In the genomic region with DNA sequence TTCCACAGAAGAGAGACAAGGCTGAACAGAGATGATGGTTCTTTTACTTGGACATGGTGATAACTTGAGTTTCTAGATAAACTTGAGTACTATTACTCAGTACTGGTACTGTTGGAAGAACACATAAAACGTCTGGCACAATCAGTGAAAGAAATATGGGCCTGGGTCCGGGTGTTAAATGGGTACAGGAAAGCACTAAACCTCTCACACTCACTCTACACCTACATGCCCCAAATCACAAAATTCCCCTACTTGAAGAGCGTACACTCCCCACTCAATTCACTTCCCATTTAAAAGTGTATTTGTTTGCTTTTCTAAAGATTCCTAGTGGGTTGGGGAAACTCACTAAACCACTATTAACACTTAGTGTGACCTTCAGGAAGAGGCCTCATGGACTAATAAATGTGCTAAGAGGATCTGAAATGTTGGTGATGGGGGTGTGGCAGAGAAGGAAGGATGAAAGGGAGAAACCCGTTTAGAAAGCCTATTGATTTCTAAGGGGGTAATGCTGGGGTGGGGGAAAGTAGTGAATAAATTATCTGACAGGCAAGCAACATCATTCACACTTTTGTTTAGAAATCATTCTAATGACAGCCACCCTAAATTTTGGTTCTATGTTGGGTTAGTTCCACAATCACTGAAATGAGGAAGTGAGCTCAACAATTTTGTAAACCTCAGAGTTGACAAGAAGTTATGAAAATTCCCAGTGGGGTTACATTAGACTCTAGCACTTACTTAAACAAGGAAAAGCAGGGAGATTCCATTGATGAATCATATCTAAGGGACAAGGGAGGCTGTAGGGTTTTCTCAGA, we compare ENCODE assay signal across 10 cellular contexts.
A peak's percentile ranks its signal among the peaks of the same experiment; 100 is the strongest.
DNase-seq lines count a peak whose midpoint lies in the region; ATAC-seq, FAIRE-seq and TF ChIP-seq lines count a peak whose summit lies in the region.
"Had no signal": no experiment of that assay in that cellular context is flagged by ENCODE, and none has a peak within 500 bp of the region (broad histone marks: within the 10 kb centered on the region; RNA-seq: fewer than 3 reads in every experiment).

No MANE protein-coding gene starts in this region.

- peak; percentile 23 for ATAC-seq in GM18907 (IDR thresholded peaks at IDR 0.05; ENCODE audit: unreplicated experiment)
- peak; percentile 20 for ATAC-seq in HG03139 (IDR thresholded peaks at IDR 0.05; ENCODE audit: unreplicated experiment)
- ATAC-seq in K562 = no peak
- ATAC-seq in left cardiac atrium = no peak

- intact Hi-C loops in K562 (cut with micrococcal nuclease) (no loop called here), left cardiac atrium (cut with DNase I) (no loop called here), adrenal gland (cut with DNase I) (no loop called here)

- POLR2A ChIA-PET in K562 (lab: Yijun Ruan, JAX) = no interaction called here

- DNase-seq in K562 (ENCODE audit: extremely low read depth in 1 of 4, low spot score in 3 of 4) (no peak), smooth muscle cell (lab: John Stamatoyannopoulos, UW; ENCODE audit: unreplicated experiment) (no peak), left cardiac atrium (no peak), adrenal gland (no peak), T-helper 1 cell (no peak)
- DNase-seq in activated effector memory CD4-positive, alpha-beta T cell treated with anti-CD3 and anti-CD28 coated beads, Interleukin-2, amount 50 U/mL, for 16 hours = no peak

- no peaks in the 10 kb centered on the region for H3K9me3 ChIP-seq in K562 (replicated peaks; ENCODE audit: control insufficient read depth, insufficient read depth, low read depth, low read length)
- H3K9me3 ChIP-seq in smooth muscle cell (replicated peaks; ENCODE audit: low read depth) = no peaks in the 10 kb centered on the region
- no peaks in the 10 kb centered on the region for H3K9me3 ChIP-seq in adrenal gland (replicated peaks in 1 of 3)

- H4K20me1 ChIP-seq in K562 (replicated peaks; ENCODE audit: control insufficient read depth, insufficient read depth, low read length) (no peaks in the 10 kb centered on the region), smooth muscle cell (ENCODE audit: low read depth) (no peaks in the 10 kb centered on the region)

- H3K27ac ChIP-seq in K562 (ENCODE audit: extremely low read depth, low read depth, low read length) (no peak overlapping the region), smooth muscle cell (ENCODE audit: low read depth) (peak overlapping the region; percentile 95), adrenal gland (peak overlapping the region in 1 of 5 donors; percentile 43)
- H3K27ac ChIP-seq: parathyroid adenoma had no signal

- no peaks in the 10 kb centered on the region for H3K27me3 ChIP-seq in K562 (ENCODE audit: control insufficient read depth in 2 of 2, insufficient read depth in 2 of 2, low read length in 2 of 2)
- no peaks in the 10 kb centered on the region for H3K27me3 ChIP-seq in smooth muscle cell (ENCODE audit: low read depth)
- no peaks in the 10 kb centered on the region for H3K27me3 ChIP-seq in adrenal gland

- H3K79me2 ChIP-seq in K562 (ENCODE audit: control insufficient read depth, insufficient read depth, low read length) (no peaks in the 10 kb centered on the region), smooth muscle cell (ENCODE audit: low read depth) (no peaks in the 10 kb centered on the region)
- H3K79me2 ChIP-seq: parathyroid adenoma had no signal

- no peak for TF ChIP-seq EP300 in K562 (IDR thresholded peaks at IDR 0.05; ENCODE audit: low read length)

- no peaks in the 10 kb centered on the region for H3K9me1 ChIP-seq in K562 (ENCODE audit: control insufficient read depth, insufficient read depth, low read length)

- no peaks in the 10 kb centered on the region for H3K36me3 ChIP-seq in K562 (ENCODE audit: control insufficient read depth, insufficient read depth, low read length)
- no peaks in the 10 kb centered on the region for H3K36me3 ChIP-seq in smooth muscle cell (ENCODE audit: low read depth)
- no peaks in the 10 kb centered on the region for H3K36me3 ChIP-seq in adrenal gland (replicated peaks in 1 of 2)

- in situ Hi-C loops in K562 (cut with MboI) = no loop called here

- TF ChIP-seq POLR2A in K562 (conservative IDR thresholded peaks at IDR 0.05) = no peak
- TF ChIP-seq POLR2A in adrenal gland (IDR thresholded peaks at IDR 0.05) = no peak

- H3F3A ChIP-seq in smooth muscle cell (ENCODE audit: low read depth) = peaks cover 15% of the 10 kb centered on the region

- no peak overlapping the region for H3K4me3 ChIP-seq in K562
- H3K4me3 ChIP-seq in smooth muscle cell = no peak overlapping the region
- no peak overlapping the region for H3K4me3 ChIP-seq in adrenal gland

- TF ChIP-seq RAD21 in K562 (CRISPR knock-in tag; conservative IDR thresholded peaks at IDR 0.05 in 1 of 2, IDR thresholded peaks at IDR 0.05 in 1 of 2) = no peak

- H2AFZ ChIP-seq in K562 (ENCODE audit: low read depth, low read length) (no peak overlapping the region), smooth muscle cell (ENCODE audit: low read depth) (peak overlapping the region; percentile 4)
- H2AFZ ChIP-seq: parathyroid adenoma had no signal

- FAIRE-seq in K562 (lab: Jason Lieb, UNC) = no peak
- FAIRE-seq: HTR-8/SVneo had no signal

- H3K4me2 ChIP-seq in K562 (ENCODE audit: insufficient read depth, low read length) = no peak overlapping the region
- peak overlapping the region; percentile 44 for H3K4me2 ChIP-seq in smooth muscle cell

- no TSS peak for BruUV-seq in K562 (replicated peaks; lab: Mats Ljungman, UMichigan)

- CTCF ChIA-PET in K562 (lab: Yijun Ruan, JAX; ENCODE audit: low intra/inter-chr PET ratio) = no interaction called here

- WGBS in K562 (ENCODE audit: insufficient coverage, low coverage, missing lambda C conversion rate) = 0% methylated on average over 4 of the region's 4 CpGs
- WGBS in smooth muscle cell (ENCODE audit: low lambda C conversion rate) = 64% methylated on average over 4 of the region's 4 CpGs
- 65 to 74% (median 71%) methylated on average over 4 of the region's 4 CpGs for WGBS in adrenal gland, 4 donors

- TF ChIP-seq CTCF in K562 (IDR thresholded peaks at IDR 0.05 in 2 of 3, conservative IDR thresholded peaks at IDR 0.05 in 1 of 3; ENCODE audit: insufficient read depth in 2 of 3, low read depth in 1 of 3, low read length in 3 of 3) (no peak), smooth muscle cell (IDR thresholded peaks at IDR 0.05; ENCODE audit: borderline replicate concordance, insufficient read depth, poor library complexity, severe bottlenecking) (no peak), adrenal gland (IDR thresholded peaks at IDR 0.05) (no peak)

- H3K9ac ChIP-seq in K562 (ENCODE audit: insufficient read depth in 1 of 2, low read depth in 2 of 2, low read length in 2 of 2) = no peak overlapping the region
- H3K9ac ChIP-seq in smooth muscle cell (ENCODE audit: low read depth) = peak overlapping the region; percentile 75
- H3K9ac ChIP-seq: parathyroid adenoma had no signal

- H3K4me1 ChIP-seq in K562 (replicated peaks in 1 of 2; ENCODE audit: control insufficient read depth in 2 of 2, insufficient read depth in 2 of 2, low read length in 2 of 2) = no peaks in the 10 kb centered on the region
- peaks cover 30% of the 10 kb centered on the region for H3K4me1 ChIP-seq in smooth muscle cell (ENCODE audit: low read depth)
- peaks cover 16 to 25% of the 10 kb centered on the region in 2 donors for H3K4me1 ChIP-seq in adrenal gland (replicated peaks in 1 of 2)
- H3K4me1 ChIP-seq: parathyroid adenoma had no signal

TF ChIP-seq in K562, 482 proteins besides CTCF, POLR2A, EP300 and RAD21:
- no peak for TF ChIP-seq RBM15 (IDR thresholded peaks at IDR 0.05; ENCODE audit: insufficient read depth, low read length)
- TF ChIP-seq, protein P1, sequence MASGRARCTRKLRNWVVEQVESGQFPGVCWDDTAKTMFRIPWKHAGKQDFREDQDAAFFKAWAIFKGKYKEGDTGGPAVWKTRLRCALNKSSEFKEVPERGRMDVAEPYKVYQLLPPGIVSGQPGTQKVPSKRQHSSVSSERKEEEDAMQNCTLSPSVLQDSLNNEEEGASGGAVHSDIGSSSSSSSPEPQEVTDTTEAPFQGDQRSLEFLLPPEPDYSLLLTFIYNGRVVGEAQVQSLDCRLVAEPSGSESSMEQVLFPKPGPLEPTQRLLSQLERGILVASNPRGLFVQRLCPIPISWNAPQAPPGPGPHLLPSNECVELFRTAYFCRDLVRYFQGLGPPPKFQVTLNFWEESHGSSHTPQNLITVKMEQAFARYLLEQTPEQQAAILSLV (tag; IDR thresholded peaks at IDR 0.05) = no peak
- TF ChIP-seq SPI1 (IDR thresholded peaks at IDR 0.05; ENCODE audit: borderline replicate concordance, low read depth, low read length) = peak; percentile 64
TF ChIP-seq in K562: peak in this region for 1.

Comparison
In these comparisons a context has a peak if more than half of its experiments do, and no peak if none do; other contexts are left out.
1. ATAC-seq: peak in GM18907 (single experiment) and HG03139 (single experiment); none in K562 (single experiment) and left cardiac atrium (0 of 2).